Comparison of ENCODE assay signal across 1 cellular context in the genomic region with DNA sequence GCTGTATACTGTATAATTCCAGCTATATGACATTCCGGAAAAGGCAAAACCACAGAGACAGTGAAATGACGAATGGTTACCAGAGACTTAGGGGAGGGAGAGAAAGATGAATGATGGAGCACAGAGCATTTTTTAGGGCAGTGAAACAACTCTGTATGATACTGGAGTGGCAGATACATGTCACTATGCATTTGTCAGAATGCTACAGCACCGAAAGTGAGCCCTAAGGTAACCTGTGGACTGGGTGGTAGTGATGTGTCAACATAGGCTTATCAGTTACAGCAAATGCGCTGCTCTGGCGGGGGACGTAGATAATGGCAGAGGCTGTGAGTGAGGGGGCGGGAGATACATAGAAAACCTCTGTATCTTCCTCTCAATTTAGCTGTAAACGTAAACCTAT.
TF ChIP-seq lines count a peak whose summit lies in the region.

No MANE protein-coding gene starts in this region.

TF ChIP-seq in K562, 482 proteins besides CTCF, POLR2A, EP300 and RAD21 (continued from another document and continues in another):
- TF ChIP-seq MNT (conservative IDR thresholded peaks at IDR 0.05) (peak in 1 of 2 experiments; percentile 47; a peak in 2 of 4 replicates), LARP7 (IDR thresholded peaks at IDR 0.05) (no peak), PHF8 (IDR thresholded peaks at IDR 0.05; ENCODE audit: borderline replicate concordance, low read length) (no peak), TEAD1 (CRISPR knock-in tag; IDR thresholded peaks at IDR 0.05) (no peak), SMARCB1 (IDR thresholded peaks at IDR 0.05; ENCODE audit: insufficient read length, low read depth) (no peak), ELF1 (tag; IDR thresholded peaks at IDR 0.05) (no peak), ZNF778 (CRISPR knock-in tag; IDR thresholded peaks at IDR 0.05) (no peak), SMARCA4 (IDR thresholded peaks at IDR 0.05) (peak; percentile 95), ZBTB2 (IDR thresholded peaks at IDR 0.05) (no peak), ZNF707 (CRISPR knock-in tag; conservative IDR thresholded peaks at IDR 0.05) (no peak), SAFB (IDR thresholded peaks at IDR 0.05; ENCODE audit: borderline replicate concordance, low read depth, low read length) (no peak), ELF2 (CRISPR knock-in tag; IDR thresholded peaks at IDR 0.05) (no peak), GTF2F1 (IDR thresholded peaks at IDR 0.05; ENCODE audit: low read depth, low read length) (no peak), PHB (CRISPR knock-in tag; IDR thresholded peaks at IDR 0.05) (no peak), ARHGAP35 (IDR thresholded peaks at IDR 0.05; ENCODE audit: partially characterized antibody) (no peak), CBX2 (IDR thresholded peaks at IDR 0.05; ENCODE audit: insufficient read depth, low read length, poor library complexity, severe bottlenecking) (no peak), SAP30 (IDR thresholded peaks at IDR 0.05; ENCODE audit: borderline replicate concordance, insufficient read depth, low read depth, low read length, poor library complexity, severe bottlenecking) (no peak), CHD1 (IDR thresholded peaks at IDR 0.05; ENCODE audit: low read length) (no peak), ATF4 (CRISPR knock-in tag; IDR thresholded peaks at IDR 0.05) (no peak), XRCC3 (IDR thresholded peaks at IDR 0.05) (no peak), ZNF184 (CRISPR knock-in tag; IDR thresholded peaks at IDR 0.05) (no peak), GABPA (tag; conservative IDR thresholded peaks at IDR 0.05; ENCODE audit: low read depth) (no peak), PTBP1 (IDR thresholded peaks at IDR 0.05; ENCODE audit: low read depth, low read length) (no peak), POLR2H (tag; IDR thresholded peaks at IDR 0.05; ENCODE audit: low read depth) (no peak), OTX1 (CRISPR knock-in tag; IDR thresholded peaks at IDR 0.05) (no peak), ELF4 (CRISPR knock-in tag; IDR thresholded peaks at IDR 0.05) (no peak), DPF2 (IDR thresholded peaks at IDR 0.05) (peak; percentile 95), POLR2AphosphoS5 (IDR thresholded peaks at IDR 0.05; ENCODE audit: control insufficient read depth, insufficient read depth, low read depth, low read length) (peak; percentile 82; the same call in 1 of the 2 replicates), ZNF717 (CRISPR knock-in tag; IDR thresholded peaks at IDR 0.05) (no peak), MAZ (CRISPR knock-in tag; conservative IDR thresholded peaks at IDR 0.05 in 1 of 2, IDR thresholded peaks at IDR 0.05 in 1 of 2) (peak in 1 of 2 experiments; percentile 51; a peak in 2 of 4 replicates), NR2F6 (CRISPR knock-in tag; IDR thresholded peaks at IDR 0.05) (no peak), NFIC (IDR thresholded peaks at IDR 0.05) (peak; percentile 68), ADNP (tag; IDR thresholded peaks at IDR 0.05) (no peak), HMGN3 (IDR thresholded peaks at IDR 0.05; ENCODE audit: borderline replicate concordance, extremely low read depth, insufficient read length, low read depth, low read length) (peak; percentile 75), ZKSCAN1 (IDR thresholded peaks at IDR 0.05; ENCODE audit: low read depth, low read length) (no peak), CREBBP (IDR thresholded peaks at IDR 0.05; ENCODE audit: low read depth, low read length) (no peak), CREM (IDR thresholded peaks at IDR 0.05; ENCODE audit: low read depth) (peak; percentile 77), NCOR1 (IDR thresholded peaks at IDR 0.05) (peak; percentile 90), TEAD4 (IDR thresholded peaks at IDR 0.05; ENCODE audit: low read length) (peak; percentile 91), TEAD4 (CRISPR knock-in tag; IDR thresholded peaks at IDR 0.05; ENCODE audit: borderline replicate concordance) (no peak), XRCC4 (IDR thresholded peaks at IDR 0.05; ENCODE audit: extremely low read depth, insufficient read depth, insufficient read length) (no peak), DMBX1 (CRISPR knock-in tag; IDR thresholded peaks at IDR 0.05; ENCODE audit: borderline replicate concordance) (no peak), FOSL1 (tag; conservative IDR thresholded peaks at IDR 0.05) (peak; percentile 53), RNF2 (IDR thresholded peaks at IDR 0.05) (peak; percentile 68), CSDE1 (IDR thresholded peaks at IDR 0.05) (no peak), ZNF436 (CRISPR knock-in tag; IDR thresholded peaks at IDR 0.05) (no peak), BACH1 (tag; IDR thresholded peaks at IDR 0.05) (no peak), SETDB1 (IDR thresholded peaks at IDR 0.05; ENCODE audit: low read length) (no peak), MAX (CRISPR knock-in tag; IDR thresholded peaks at IDR 0.05) (no peak), NONO (IDR thresholded peaks at IDR 0.05; ENCODE audit: low read depth in 2 of 2, low read length in 1 of 2) (no peak), CEBPG (CRISPR knock-in tag; IDR thresholded peaks at IDR 0.05) (no peak), CEBPG (tag; conservative IDR thresholded peaks at IDR 0.05 in 1 of 2, IDR thresholded peaks at IDR 0.05 in 1 of 2) (no peak; a peak in 1 of 4 replicates), BRF2 (IDR thresholded peaks at IDR 0.05; ENCODE audit: borderline replicate concordance, insufficient read depth, insufficient read length) (no peak), POLR2G (IDR thresholded peaks at IDR 0.05; ENCODE audit: low read depth, low read length) (no peak), RBBP5 (IDR thresholded peaks at IDR 0.05; ENCODE audit: borderline replicate concordance, insufficient read depth, low read length, poor library complexity, severe bottlenecking) (no peak), NFE2L1 (tag; IDR thresholded peaks at IDR 0.05; ENCODE audit: borderline replicate concordance, low read depth) (no peak), SMC3 (conservative IDR thresholded peaks at IDR 0.05; ENCODE audit: insufficient read depth, low read depth, low read length) (no peak), ERF (CRISPR knock-in tag; IDR thresholded peaks at IDR 0.05) (no peak), ZNF431 (CRISPR knock-in tag; IDR thresholded peaks at IDR 0.05) (no peak), SRSF1 (IDR thresholded peaks at IDR 0.05; ENCODE audit: low read depth, low read length) (no peak), ZNF311 (CRISPR knock-in tag; IDR thresholded peaks at IDR 0.05) (no peak), ZNF232 (CRISPR knock-in tag; IDR thresholded peaks at IDR 0.05) (no peak), ZNF551 (CRISPR knock-in tag; IDR thresholded peaks at IDR 0.05) (no peak), BRCA1 (IDR thresholded peaks at IDR 0.05) (no peak), BRCA1 (CRISPR knock-in tag; IDR thresholded peaks at IDR 0.05) (no peak), SLC30A9 (CRISPR knock-in tag; IDR thresholded peaks at IDR 0.05) (no peak), ZNF175 (CRISPR knock-in tag; IDR thresholded peaks at IDR 0.05; ENCODE audit: low read depth) (no peak), HNRNPLL (IDR thresholded peaks at IDR 0.05; ENCODE audit: low read depth, low read length, poor library complexity, severe bottlenecking) (peak; percentile 43), ZNF324 (CRISPR knock-in tag; IDR thresholded peaks at IDR 0.05) (no peak), GTF2E2 (tag; IDR thresholded peaks at IDR 0.05) (no peak), ZFP30 (CRISPR knock-in tag; IDR thresholded peaks at IDR 0.05; ENCODE audit: borderline replicate concordance) (no peak), GATAD2A (IDR thresholded peaks at IDR 0.05) (peak; percentile 76; the same call in 1 of the 2 replicates), RBM25 (IDR thresholded peaks at IDR 0.05; ENCODE audit: low read depth, low read length, severe bottlenecking) (no peak), SNAPC5 (CRISPR knock-in tag; IDR thresholded peaks at IDR 0.05) (no peak)
- TF ChIP-seq, protein P1, sequence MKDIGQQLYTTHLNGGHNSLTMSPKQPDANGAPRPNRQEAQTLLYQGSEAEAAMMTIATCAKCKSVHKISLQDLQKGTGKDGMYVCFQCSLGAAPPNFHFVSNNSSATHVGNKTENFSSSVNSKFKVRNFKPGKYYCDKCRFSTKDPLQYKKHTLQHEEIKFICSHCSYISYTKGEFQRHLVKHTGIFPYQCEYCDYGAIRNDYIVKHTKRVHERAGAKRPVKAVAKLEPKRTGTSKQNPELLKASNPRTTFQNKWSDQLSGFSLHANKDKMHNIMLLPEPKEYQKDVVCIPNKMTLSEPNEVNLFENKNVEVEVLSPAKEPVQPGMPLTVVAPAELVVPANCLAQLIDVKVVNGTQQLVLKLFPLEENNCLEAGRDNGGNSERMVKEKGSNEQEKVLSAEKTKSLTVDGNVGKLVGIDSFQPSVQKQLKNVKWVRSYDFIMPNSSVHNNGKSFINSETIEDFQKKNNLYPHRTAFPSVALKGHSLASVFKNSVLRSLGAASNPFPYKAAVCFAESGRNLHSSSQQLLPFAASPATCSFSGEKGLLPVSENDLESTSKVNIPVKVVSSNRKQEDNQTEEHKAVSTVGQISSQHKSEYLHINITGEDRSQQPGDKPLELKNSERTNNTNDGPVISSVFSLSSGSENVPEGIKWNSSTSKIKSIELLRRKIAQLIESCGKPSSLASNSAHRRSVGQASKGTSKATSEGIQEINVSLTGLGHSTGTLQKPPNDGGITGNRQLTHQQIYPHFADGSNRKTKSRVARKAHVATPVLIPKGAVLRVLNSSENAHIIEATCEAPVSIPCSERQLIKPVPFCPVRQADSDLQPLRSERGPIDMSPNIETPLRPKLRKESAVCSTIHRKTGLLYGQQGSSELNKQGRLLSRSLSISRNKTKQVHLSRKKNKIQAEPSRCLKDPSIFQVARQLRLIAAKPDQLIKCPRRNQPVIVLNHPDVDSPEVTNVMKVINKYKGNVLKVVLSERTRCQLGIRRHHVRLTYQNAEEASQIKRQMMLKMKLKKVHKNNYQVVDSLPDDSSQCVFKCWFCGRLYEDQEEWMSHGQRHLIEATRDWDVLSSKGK (CRISPR knock-in tag; IDR thresholded peaks at IDR 0.05) = no peak
- TF ChIP-seq, protein P2, sequence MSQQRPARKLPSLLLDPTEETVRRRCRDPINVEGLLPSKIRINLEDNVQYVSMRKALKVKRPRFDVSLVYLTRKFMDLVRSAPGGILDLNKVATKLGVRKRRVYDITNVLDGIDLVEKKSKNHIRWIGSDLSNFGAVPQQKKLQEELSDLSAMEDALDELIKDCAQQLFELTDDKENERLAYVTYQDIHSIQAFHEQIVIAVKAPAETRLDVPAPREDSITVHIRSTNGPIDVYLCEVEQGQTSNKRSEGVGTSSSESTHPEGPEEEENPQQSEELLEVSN (IDR thresholded peaks at IDR 0.05; ENCODE audit: borderline replicate concordance in 1 of 2, extremely low read depth in 1 of 2, insufficient read depth in 1 of 2, insufficient read length in 1 of 2, low read depth in 1 of 2, low read length in 1 of 2, poor library complexity in 1 of 2, severe bottlenecking in 1 of 2) = no peak
- TF ChIP-seq, protein P3, sequence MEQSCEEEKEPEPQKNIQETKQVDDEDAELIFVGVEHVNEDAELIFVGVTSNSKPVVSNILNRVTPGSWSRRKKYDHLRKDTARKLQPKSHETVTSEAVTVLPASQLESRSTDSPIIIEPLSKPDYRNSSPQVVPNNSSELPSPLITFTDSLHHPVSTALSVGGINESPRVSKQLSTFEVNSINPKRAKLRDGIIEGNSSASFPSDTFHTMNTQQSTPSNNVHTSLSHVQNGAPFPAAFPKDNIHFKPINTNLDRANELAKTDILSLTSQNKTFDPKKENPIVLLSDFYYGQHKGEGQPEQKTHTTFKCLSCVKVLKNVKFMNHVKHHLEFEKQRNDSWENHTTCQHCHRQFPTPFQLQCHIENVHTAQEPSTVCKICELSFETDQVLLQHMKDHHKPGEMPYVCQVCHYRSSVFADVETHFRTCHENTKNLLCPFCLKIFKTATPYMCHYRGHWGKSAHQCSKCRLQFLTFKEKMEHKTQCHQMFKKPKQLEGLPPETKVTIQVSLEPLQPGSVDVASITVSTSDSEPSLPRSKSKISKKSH (CRISPR knock-in tag; IDR thresholded peaks at IDR 0.05) = no peak
